Comparison of ENCODE assay signal across 22 cellular contexts in genomic region chr11:47516984-47517853, GRCh38. TPM values are rescaled to one million over a fixed set of nuclear protein-coding genes. Genes with fewer than 3 reads are reported as not detected.
A peak's percentile ranks its signal among the peaks of the same experiment; 100 is the strongest.
DNase-seq lines count a peak whose midpoint lies in the region; ATAC-seq and TF ChIP-seq lines count a peak whose summit lies in the region.
"Had no signal": no experiment of that assay in that cellular context is flagged by ENCODE, and none has a peak within 500 bp of the region (broad histone marks: within the 10 kb centered on the region; RNA-seq: fewer than 3 reads in every experiment).

No MANE protein-coding gene starts in this region.

- no peak overlapping the region for H2BK12ac ChIP-seq in neuronal stem cell (ENCODE audit: low read length)

- H3K9ac ChIP-seq in mesendoderm (ENCODE audit: low read length) = no peak overlapping the region
- H3K9ac ChIP-seq in neuronal stem cell (ENCODE audit: low read depth, low read length, poor library complexity) = no peak overlapping the region

- H3K79me2 ChIP-seq in mesendoderm (ENCODE audit: control insufficient read depth, insufficient read depth, low read length) = peaks cover 78% of the 10 kb centered on the region

- intact Hi-C loops in natural killer cell (cut with micrococcal nuclease) = loop anchor here (5.0 kb wide), 1 partner anchor 35 kb away; the partner anchor contains the start of gene CELF1

- no peaks in the 10 kb centered on the region for H3K27me3 Mint-ChIP-seq in natural killer cell (ENCODE audit: low read depth in 2 of 2)
- H3K27me3 Mint-ChIP-seq in natural killer cell treated with Interleukin-12 subunit alpha and Interleukin-12 subunit beta and Interleukin-15 and Interleukin-18, amount 100 ng/mL, for 72 hours = no peaks in the 10 kb centered on the region
- no peaks in the 10 kb centered on the region for H3K27me3 Mint-ChIP-seq in activated T-helper 17 cell treated with anti-CD3 and anti-CD28 coated beads, Interleukin-2, amount 50 U/mL, for 72 hours
- H3K27me3 Mint-ChIP-seq: activated CD8-positive, alpha-beta memory T cell treated with anti-CD3 and anti-CD28 coated beads, Interleukin-2, amount 10 ng/mL, durations not matched to agents 7 days and 5 days; stimulated activated naive CD8-positive, alpha-beta T cell treated with anti-CD3 and anti-CD28 coated beads, Interleukin-15, amount 100 ng/mL, for 72 hours had no signal

- H4K91ac ChIP-seq in neuronal stem cell (ENCODE audit: low read depth, low read length, poor library complexity) = no peak overlapping the region

- no peak overlapping the region for H3K4me2 ChIP-seq in mesendoderm (ENCODE audit: low read length)
- H3K4me2 ChIP-seq in neuronal stem cell (ENCODE audit: insufficient read depth, low read length, poor library complexity, severe bottlenecking) = no peak overlapping the region

- H3K18ac ChIP-seq in mesendoderm (ENCODE audit: low read length) (peak overlapping the region; percentile 51), neuronal stem cell (ENCODE audit: low read length) (no peak overlapping the region)

- H2AK5ac ChIP-seq in mesendoderm (ENCODE audit: low read length) = no peak overlapping the region
- no peak overlapping the region for H2AK5ac ChIP-seq in neuronal stem cell (ENCODE audit: low read depth, low read length)

- H3K27ac Mint-ChIP-seq in natural killer cell = peak overlapping the region; percentile 44 to 78
- peak overlapping the region in 1 of 2 donors; percentile 69 for H3K27ac Mint-ChIP-seq in natural killer cell treated with Interleukin-12 subunit alpha and Interleukin-12 subunit beta and Interleukin-15 and Interleukin-18, amount 100 ng/mL, for 72 hours
- H3K27ac Mint-ChIP-seq in activated T-helper 17 cell treated with anti-CD3 and anti-CD28 coated beads, Interleukin-2, amount 50 U/mL, for 72 hours = peak overlapping the region; percentile 15
- H3K27ac Mint-ChIP-seq: activated CD8-positive, alpha-beta memory T cell treated with anti-CD3 and anti-CD28 coated beads, Interleukin-2, amount 10 ng/mL, durations not matched to agents 7 days and 5 days had no signal

- H3K79me1 ChIP-seq in mesendoderm (ENCODE audit: low read length) (peaks cover 5% of the 10 kb centered on the region), neuronal stem cell (ENCODE audit: low read depth, low read length) (peaks cover 1% of the 10 kb centered on the region)

- H4K5ac ChIP-seq in mesendoderm (ENCODE audit: low read length) = no peak overlapping the region

- ATAC-seq in natural killer cell (no peak), HG02571 (IDR thresholded peaks at IDR 0.05; ENCODE audit: unreplicated experiment) (no peak), GM18861 (IDR thresholded peaks at IDR 0.05; ENCODE audit: unreplicated experiment) (no peak), HG03565 (IDR thresholded peaks at IDR 0.05; ENCODE audit: unreplicated experiment) (no peak)
- no peak for ATAC-seq in natural killer cell treated with Interleukin-12 subunit alpha and Interleukin-12 subunit beta and Interleukin-15 and Interleukin-18, amount 100 ng/mL, for 72 hours
- no peak for ATAC-seq in activated T-helper 17 cell treated with anti-CD3 and anti-CD28 coated beads, Interleukin-2, amount 50 U/mL, for 72 hours (replicated peaks)
- ATAC-seq: activated CD8-positive, alpha-beta memory T cell treated with anti-CD3 and anti-CD28 coated beads, Interleukin-2, amount 10 ng/mL, durations not matched to agents 7 days and 5 days; right cardiac atrium; stimulated activated naive CD8-positive, alpha-beta T cell treated with anti-CD3 and anti-CD28 coated beads, Interleukin-15, amount 100 ng/mL, for 72 hours; upper lobe of right lung had no signal

- H3K4me1 Mint-ChIP-seq in natural killer cell = peaks cover 62 to 64% of the 10 kb centered on the region in 2 donors
- peaks cover 42 to 52% of the 10 kb centered on the region in 2 donors for H3K4me1 Mint-ChIP-seq in natural killer cell treated with Interleukin-12 subunit alpha and Interleukin-12 subunit beta and Interleukin-15 and Interleukin-18, amount 100 ng/mL, for 72 hours (ENCODE audit: low read depth in 2 of 2)
- peaks cover 36% of the 10 kb centered on the region for H3K4me1 Mint-ChIP-seq in activated T-helper 17 cell treated with anti-CD3 and anti-CD28 coated beads, Interleukin-2, amount 50 U/mL, for 72 hours

- H4K8ac ChIP-seq in mesendoderm (ENCODE audit: low read depth, low read length) (no peak overlapping the region), neuronal stem cell (ENCODE audit: low read depth, low read length) (no peak overlapping the region)

- H3K4me1 ChIP-seq in mesendoderm (ENCODE audit: control insufficient read depth, low read depth, low read length) (peaks cover 17% of the 10 kb centered on the region), neuronal stem cell (ENCODE audit: control insufficient read depth in 2 of 2, insufficient read depth in 1 of 2, low read depth in 1 of 2, low read length in 2 of 2) (peaks cover 2 to 7% of the 10 kb centered on the region in 2 donors)

- H3K4ac ChIP-seq in mesendoderm (ENCODE audit: low read depth, low read length) = no peak overlapping the region
- no peak overlapping the region for H3K4ac ChIP-seq in neuronal stem cell (ENCODE audit: low read length)

- no peaks in the 10 kb centered on the region for H3K36me3 Mint-ChIP-seq in natural killer cell
- H3K36me3 Mint-ChIP-seq in natural killer cell treated with Interleukin-12 subunit alpha and Interleukin-12 subunit beta and Interleukin-15 and Interleukin-18, amount 100 ng/mL, for 72 hours = no peaks in the 10 kb centered on the region
- H3K36me3 Mint-ChIP-seq in activated T-helper 17 cell treated with anti-CD3 and anti-CD28 coated beads, Interleukin-2, amount 50 U/mL, for 72 hours (ENCODE audit: low read depth) = peaks cover 27% of the 10 kb centered on the region

- H2AFZ ChIP-seq in neuronal stem cell (ENCODE audit: low read length) = no peak overlapping the region

- no peak overlapping the region for H2BK120ac ChIP-seq in mesendoderm (ENCODE audit: low read depth, low read length)
- no peak overlapping the region for H2BK120ac ChIP-seq in neuronal stem cell (ENCODE audit: low read depth, low read length)

- DNase-seq in natural killer cell (no peak), mesendoderm (no peak), neuronal stem cell (ENCODE audit: low spot score) (no peak)
- DNase-seq in natural killer cell treated with Interleukin-12 subunit alpha and Interleukin-12 subunit beta and Interleukin-15 and Interleukin-18, amount 100 ng/mL, for 72 hours (ENCODE audit: low spot score) = no peak
- DNase-seq: activated CD4-positive, CD25-positive, alpha-beta regulatory T cell treated with anti-CD3 and anti-CD28 coated beads, Interleukin-2, amount 50 U/mL, for 72 hours; activated CD8-positive, alpha-beta memory T cell treated with anti-CD3 and anti-CD28 coated beads, Interleukin-2, amount 10 ng/mL, durations not matched to agents 7 days and 5 days; activated gamma-delta T cell; aorta; COR-L47; IMR-90; kidney glomerular epithelial cell; mesenchymal stem cell; NCI-H2029; NCI-H510A treated with DMSO at 0.1 percent for 48 hours; right cardiac atrium; stimulated activated naive CD8-positive, alpha-beta T cell treated with anti-CD3 and anti-CD28 coated beads, Interleukin-15, amount 100 ng/mL, for 72 hours; upper lobe of right lung had no signal

- no peaks in the 10 kb centered on the region for H3K9me3 ChIP-seq in neuronal stem cell (replicated peaks in 1 of 2; ENCODE audit: control insufficient read depth in 2 of 2, insufficient read depth in 1 of 2, low read depth in 1 of 2, low read length in 2 of 2)
- H3K9me3 ChIP-seq: upper lobe of right lung had no signal

- no peak overlapping the region for H2BK5ac ChIP-seq in mesendoderm (ENCODE audit: low read length)
- H2BK5ac ChIP-seq in neuronal stem cell (ENCODE audit: low read length) = no peak overlapping the region

- H3K27ac ChIP-seq in mesendoderm (ENCODE audit: low read depth, low read length) (no peak overlapping the region), neuronal stem cell (replicated peaks; ENCODE audit: low read length) (no peak overlapping the region)

- WGBS in mesendoderm (ENCODE audit: extremely low coverage, insufficient coverage, low lambda C conversion rate) = no CpG with 5 or more reads among the region's 10 CpGs
- WGBS in neuronal stem cell (ENCODE audit: extremely low coverage in 2 of 2, insufficient read length in 2 of 2, insufficient replicate concordance in 1 of 2), 2 donors = no CpG with 5 or more reads among the region's 10 CpGs

- H3K36me3 ChIP-seq in mesendoderm (ENCODE audit: control insufficient read depth, insufficient read depth, low read length) (no peaks in the 10 kb centered on the region), neuronal stem cell (replicated peaks in 1 of 2; ENCODE audit: control insufficient read depth in 2 of 2, insufficient read depth in 2 of 2, low read length in 2 of 2) (peaks cover 0 to 15% of the 10 kb centered on the region in 2 donors)
- H3K36me3 ChIP-seq: upper lobe of right lung had no signal

- H3K4me3 Mint-ChIP-seq in natural killer cell = peak overlapping the region; percentile 13
- no peak overlapping the region for H3K4me3 Mint-ChIP-seq in natural killer cell treated with Interleukin-12 subunit alpha and Interleukin-12 subunit beta and Interleukin-15 and Interleukin-18, amount 100 ng/mL, for 72 hours
- H3K4me3 Mint-ChIP-seq in activated T-helper 17 cell treated with anti-CD3 and anti-CD28 coated beads, Interleukin-2, amount 50 U/mL, for 72 hours = no peak overlapping the region
- H3K4me3 Mint-ChIP-seq: activated CD8-positive, alpha-beta memory T cell treated with anti-CD3 and anti-CD28 coated beads, Interleukin-2, amount 10 ng/mL, durations not matched to agents 7 days and 5 days; stimulated activated naive CD8-positive, alpha-beta T cell treated with anti-CD3 and anti-CD28 coated beads, Interleukin-15, amount 100 ng/mL, for 72 hours; T-helper 1 cell treated with Interleukin-12 subunit alpha and Interleukin-12 subunit beta and Interleukin-4 antibody, amounts not matched to agents 30 μg/mL and 1 μg/mL, for 36 hours had no signal

- no peak overlapping the region for H3K23ac ChIP-seq in mesendoderm (ENCODE audit: low read length)
- no peak overlapping the region for H3K23ac ChIP-seq in neuronal stem cell (ENCODE audit: low read depth, low read length, poor library complexity)

- no peak for TF ChIP-seq CTCF in natural killer cell (IDR thresholded peaks at IDR 0.05)

- no peaks in the 10 kb centered on the region for H3K27me3 ChIP-seq in mesendoderm (ENCODE audit: insufficient read depth, low read length, poor library complexity)
- H3K27me3 ChIP-seq in neuronal stem cell (ENCODE audit: control insufficient read depth in 3 of 3, insufficient read depth in 3 of 3, low read depth in 1 of 3, low read length in 3 of 3) = no peaks in the 10 kb centered on the region
- H3K27me3 ChIP-seq: upper lobe of right lung had no signal

- H2BK15ac ChIP-seq in mesendoderm (replicated peaks; ENCODE audit: low read depth) (no peak overlapping the region), neuronal stem cell (ENCODE audit: low read length) (no peak overlapping the region)

- no peaks in the 10 kb centered on the region for H3K9me3 Mint-ChIP-seq in natural killer cell
- no peaks in the 10 kb centered on the region for H3K9me3 Mint-ChIP-seq in natural killer cell treated with Interleukin-12 subunit alpha and Interleukin-12 subunit beta and Interleukin-15 and Interleukin-18, amount 100 ng/mL, for 72 hours
- H3K9me3 Mint-ChIP-seq in activated T-helper 17 cell treated with anti-CD3 and anti-CD28 coated beads, Interleukin-2, amount 50 U/mL, for 72 hours = no peaks in the 10 kb centered on the region
- H3K9me3 Mint-ChIP-seq: stimulated activated naive CD8-positive, alpha-beta T cell treated with anti-CD3 and anti-CD28 coated beads, Interleukin-15, amount 100 ng/mL, for 72 hours; T-helper 1 cell treated with Interleukin-12 subunit alpha and Interleukin-12 subunit beta and Interleukin-4 antibody, amounts not matched to agents 30 μg/mL and 1 μg/mL, for 36 hours had no signal

- H3K14ac ChIP-seq in neuronal stem cell (ENCODE audit: low read length) = no peak overlapping the region

- no peak overlapping the region for H3K4me3 ChIP-seq in mesendoderm (ENCODE audit: low read length)
- no peak overlapping the region for H3K4me3 ChIP-seq in neuronal stem cell (ENCODE audit: low read length in 2 of 2)
- H3K4me3 ChIP-seq: upper lobe of right lung had no signal

- H3K56ac ChIP-seq in mesendoderm (ENCODE audit: low read length) = no peak overlapping the region

RNA-seq across cellular contexts. Expression of gene CELF1, which starts 35.7 kb away (rescaled TPM):
- 100 to 1,000 TPM; 128 to 168 (median 162) TPM for total RNA-seq in natural killer cell
- total RNA-seq in natural killer cell treated with Interleukin-12 subunit alpha and Interleukin-12 subunit beta and Interleukin-15 and Interleukin-18, amount 100 ng/mL, for 72 hours = 100 to 1,000 TPM; 165 to 230 TPM
- total RNA-seq in activated T-helper 17 cell treated with anti-CD3 and anti-CD28 coated beads, Interleukin-2, amount 50 U/mL, for 72 hours = 100 to 1,000 TPM; 118 to 143 TPM
- 134 TPM for polyA plus RNA-seq in mesendoderm (2013, experiment 1 of 2)
- 128 TPM for polyA plus RNA-seq in mesendoderm (2013, experiment 2 of 2)
- 111 TPM for polyA plus RNA-seq in neuronal stem cell (2013, experiment 1 of 2)
- 123 TPM for polyA plus RNA-seq in neuronal stem cell (2013, experiment 2 of 2)

RNA-seq across cellular contexts. Expression of gene PTPMT1, which starts 48.2 kb away (rescaled TPM):
- total RNA-seq in natural killer cell = 10 to 100 TPM; 19.4 to 28.6 (median 20.4) TPM
- 10 to 100 TPM; 33.1 to 57.4 TPM for total RNA-seq in natural killer cell treated with Interleukin-12 subunit alpha and Interleukin-12 subunit beta and Interleukin-15 and Interleukin-18, amount 100 ng/mL, for 72 hours
- total RNA-seq in activated T-helper 17 cell treated with anti-CD3 and anti-CD28 coated beads, Interleukin-2, amount 50 U/mL, for 72 hours = 10 to 100 TPM; 17.8 to 39.1 TPM
- polyA plus RNA-seq in mesendoderm (2013, experiment 1 of 2) = 57.4 TPM
- polyA plus RNA-seq in mesendoderm (2013, experiment 2 of 2) = 59.5 TPM
- polyA plus RNA-seq in neuronal stem cell (2013, experiment 1 of 2) = 58.3 TPM
- 60.4 TPM for polyA plus RNA-seq in neuronal stem cell (2013, experiment 2 of 2)
